ENCODE assay signal across 10 cellular contexts in genomic region chr2:197279997-197280756, GRCh38. TPM values are rescaled to one million over a fixed set of nuclear protein-coding genes. Genes with fewer than 3 reads are reported as not detected.
DNase-seq lines count a peak whose midpoint lies in the region; ATAC-seq and TF ChIP-seq lines count a peak whose summit lies in the region.
"Had no signal": no experiment of that assay in that cellular context is flagged by ENCODE, and none has a peak within 500 bp of the region (broad histone marks: within the 10 kb centered on the region; RNA-seq: fewer than 3 reads in every experiment).

No MANE protein-coding gene starts in this region.

- no peaks in the 10 kb centered on the region for H3K9me2 ChIP-seq in Loucy (replicated peaks; ENCODE audit: low read depth, low read length)

- H3K36me3 ChIP-seq in Loucy (ENCODE audit: insufficient read depth, low read length) (no peaks in the 10 kb centered on the region), thymus (ENCODE audit: control insufficient read depth, insufficient read depth) (no peaks in the 10 kb centered on the region)

- H3F3A ChIP-seq in Loucy (ENCODE audit: low read depth): no peaks in the 10 kb centered on the region

- peaks cover 20% of the 10 kb centered on the region for H3K36me3 Mint-ChIP-seq in activated T-cell treated with anti-CD3 and anti-CD28 coated beads, Interleukin-2, amount 50 U/mL, for 4 hours (ENCODE audit: insufficient read depth)

- H3K9me3 ChIP-seq in Loucy (ENCODE audit: insufficient read depth, low read depth, low read length) (no peaks in the 10 kb centered on the region), thymus (ENCODE audit: control insufficient read depth) (no peaks in the 10 kb centered on the region)

- H3K27me3 Mint-ChIP-seq in activated T-cell treated with anti-CD3 and anti-CD28 coated beads, Interleukin-2, amount 50 U/mL, for 4 hours (ENCODE audit: low read depth): no peaks in the 10 kb centered on the region

- H3K79me2 ChIP-seq in Loucy (ENCODE audit: insufficient read depth, low read length): peaks cover 91% of the 10 kb centered on the region

- peak overlapping the region; percentile 31 for H3K27ac ChIP-seq in thymus (ENCODE audit: low read depth)

- 65% methylated on average over 13 of the region's 13 CpGs for WGBS in thymus

- H3K27me3 ChIP-seq in Loucy (ENCODE audit: insufficient read depth, low read length, poor library complexity, severe bottlenecking) (no peaks in the 10 kb centered on the region), thymus (ENCODE audit: control insufficient read depth, insufficient read depth) (no peaks in the 10 kb centered on the region)

- no peak for TF ChIP-seq CTCF in Loucy (conservative IDR thresholded peaks at IDR 0.05; ENCODE audit: low read length)

- no peaks in the 10 kb centered on the region for H4K20me1 ChIP-seq in Loucy (ENCODE audit: insufficient read depth, low read length, poor library complexity, severe bottlenecking)

- ATAC-seq in activated T-cell treated with anti-CD3 and anti-CD28 coated beads, Interleukin-2, amount 50 U/mL, for 4 hours: peak in 1 of 2 donors; percentile 53

- H3K4me2 ChIP-seq in Loucy (ENCODE audit: low read depth, low read length, poor library complexity, severe bottlenecking): peak overlapping the region; percentile 3

- no peaks in the 10 kb centered on the region for H3K9me3 Mint-ChIP-seq in activated T-cell treated with anti-CD3 and anti-CD28 coated beads, Interleukin-2, amount 50 U/mL, for 4 hours

- H3K4me3 ChIP-seq in Loucy (ENCODE audit: low read length, poor library complexity, severe bottlenecking): no peak overlapping the region
- H3K4me3 ChIP-seq in thymus (ENCODE audit: low read length): no peak overlapping the region

- peaks cover 81% of the 10 kb centered on the region for H3K4me1 Mint-ChIP-seq in activated T-cell treated with anti-CD3 and anti-CD28 coated beads, Interleukin-2, amount 50 U/mL, for 4 hours (ENCODE audit: low read depth)

- DNase-seq in activated T-cell treated with anti-CD3 and anti-CD28 coated beads, Interleukin-2, amount 50 U/mL, for 4 hours: no peak
- DNase-seq in activated T-cell treated with anti-CD3 and anti-CD28 coated beads, Interleukin-2, amount 50 U/mL, for 48 hours: no peak
- DNase-seq in dedifferentiated amniotic fluid mesenchymal stem cell (ENCODE audit: extremely low spot score) (peak; percentile 48), NCI-H226 (no peak), NCI-H187 (lab: John Stamatoyannopoulos, UW) (no peak)
- DNase-seq in activated CD8-positive, alpha-beta memory T cell treated with anti-CD3 and anti-CD28 coated beads for 24 hours: no peak
- DNase-seq: AML-193, NCI-H1092 had no signal

- H3K4me1 ChIP-seq in Loucy (ENCODE audit: insufficient read depth, low read length, poor library complexity, severe bottlenecking): peaks cover 22% of the 10 kb centered on the region
- H3K4me1 ChIP-seq in thymus (ENCODE audit: control insufficient read depth, insufficient read depth, low read length): peaks cover 21% of the 10 kb centered on the region

- H3K9ac ChIP-seq in Loucy (ENCODE audit: low read depth, low read length, poor library complexity, severe bottlenecking): peak overlapping the region; percentile 5

- peak overlapping the region; percentile 8 for H3K4me3 Mint-ChIP-seq in activated T-cell treated with anti-CD3 and anti-CD28 coated beads, Interleukin-2, amount 50 U/mL, for 4 hours

- no peak overlapping the region for H2AFZ ChIP-seq in Loucy (ENCODE audit: low read length)

RNA-seq across cellular contexts. Expression of gene ANKRD44, which starts 30.4 kb away (rescaled TPM):
- 10 to 100 TPM; 75.0 to 91.5 (median 78.3) TPM for total RNA-seq in activated T-cell treated with anti-CD3 and anti-CD28 coated beads, Interleukin-2, amount 50 U/mL, for 4 hours
- 25.2 TPM for polyA plus RNA-seq in thymus
